Comparison of ENCODE assay signal across 8 cellular contexts in the genomic region with DNA sequence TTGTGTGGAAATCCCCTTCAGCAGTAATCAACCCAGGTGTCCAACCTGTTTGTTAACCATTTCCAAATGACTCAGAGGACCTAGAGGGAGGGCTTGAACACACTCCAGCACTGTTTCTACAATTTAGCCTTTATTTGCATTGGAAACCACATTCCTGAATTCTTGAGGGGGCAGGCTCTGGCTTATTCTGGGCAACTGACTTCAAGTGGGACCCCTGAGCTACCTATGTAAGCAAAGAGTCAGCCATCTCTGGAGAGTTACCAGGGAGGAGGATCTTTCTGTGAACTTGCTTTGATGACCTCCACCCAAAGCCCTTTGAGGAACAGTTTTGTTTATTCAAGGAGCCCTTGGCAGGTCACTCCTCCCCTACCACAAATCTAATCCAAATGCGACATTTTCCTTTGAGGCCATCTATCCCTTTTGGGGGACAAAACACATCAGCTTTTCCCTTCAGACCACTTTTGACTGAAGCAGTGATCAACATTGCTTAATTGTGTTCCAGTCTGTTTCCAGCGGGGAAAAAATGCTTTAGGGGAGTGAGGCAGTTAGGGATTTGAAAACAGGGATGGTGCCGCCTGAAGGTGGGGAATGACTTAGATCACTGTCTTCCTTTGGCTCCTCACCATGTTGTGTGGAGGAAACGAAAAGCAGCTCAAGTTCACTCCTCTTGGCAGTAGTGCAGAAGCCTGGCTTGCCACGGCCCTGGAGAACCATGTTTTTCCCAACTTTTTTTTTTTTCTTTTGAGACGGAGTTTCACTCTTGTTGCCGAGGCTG. TPM values are rescaled to one million over a fixed set of nuclear protein-coding genes. Genes with fewer than 3 reads are reported as not detected.
DNase-seq lines count a peak whose midpoint lies in the region; ATAC-seq and TF ChIP-seq lines count a peak whose summit lies in the region.

No MANE protein-coding gene starts in this region.

- POLR2A ChIA-PET in naive thymus-derived CD8-positive, alpha-beta T cell (lab: Charles Lee), result interaction anchor here (0.6 kb wide), 1 partner anchor 15 kb away, joined by 3 read pairs; no protein-coding TSS in a partner anchor

- H3K27ac ChIP-seq in SJCRH30, result peak overlapping the region; percentile 37
- no peak overlapping the region for H3K27ac ChIP-seq in WERI-Rb-1

- H3K36me3 ChIP-seq in SJCRH30 (peaks cover 3% of the 10 kb centered on the region; the same call in 1 of the 2 replicates), WERI-Rb-1 (peaks cover 5% of the 10 kb centered on the region; the same call in 1 of the 2 replicates)

- no peaks in the 10 kb centered on the region for H3K27me3 ChIP-seq in SJCRH30
- H3K27me3 ChIP-seq in WERI-Rb-1 (ENCODE audit: insufficient read depth, low read depth, severe bottlenecking), result no peaks in the 10 kb centered on the region

- ATAC-seq in GM18858 (IDR thresholded peaks at IDR 0.05; ENCODE audit: unreplicated experiment), result peak; percentile 38
- peak; percentile 51 for ATAC-seq in HG03354 (IDR thresholded peaks at IDR 0.05; ENCODE audit: poor library complexity, severe bottlenecking, unreplicated experiment)
- peak; percentile 61 to 63 for ATAC-seq in naive thymus-derived CD8-positive, alpha-beta T cell

- peaks cover 12 to 67% (median 22%) of the 10 kb centered on the region in 4 donors for H3K4me1 Mint-ChIP-seq in naive thymus-derived CD8-positive, alpha-beta T cell

- H3K27me3 Mint-ChIP-seq in naive thymus-derived CD8-positive, alpha-beta T cell, result no peaks in the 10 kb centered on the region

- H3K4me3 ChIP-seq in AG10803 (ENCODE audit: low read length), result 0 out of 2 replicates have a peak overlapping the region, but pooled peaks have one; percentile 3
- no peak overlapping the region for H3K4me3 ChIP-seq in SJCRH30
- H3K4me3 ChIP-seq in WERI-Rb-1 (ENCODE audit: low read depth, low read length), result no peak overlapping the region

- H3K9me3 Mint-ChIP-seq in naive thymus-derived CD8-positive, alpha-beta T cell, result no peaks in the 10 kb centered on the region

- peak overlapping the region in 1 of 10 donors; percentile 41 for H3K4me3 Mint-ChIP-seq in naive thymus-derived CD8-positive, alpha-beta T cell

- peaks cover 21% of the 10 kb centered on the region for H3K4me1 ChIP-seq in SJCRH30

- TF ChIP-seq CTCF in AG10803 (conservative IDR thresholded peaks at IDR 0.05; ENCODE audit: low read length) (peak; percentile 26), WERI-Rb-1 (IDR thresholded peaks at IDR 0.05; ENCODE audit: low read depth, low read length) (no peak)

- H3K9me3 ChIP-seq in SJCRH30 (replicated peaks), result no peaks in the 10 kb centered on the region
- no peaks in the 10 kb centered on the region for H3K9me3 ChIP-seq in WERI-Rb-1 (ENCODE audit: severe bottlenecking)

- H3K36me3 Mint-ChIP-seq in naive thymus-derived CD8-positive, alpha-beta T cell, result peaks cover 0 to 14% (median 4%) of the 10 kb centered on the region in 3 donors

- peak overlapping the region in 9 of 10 donors; percentile 20 to 90 (median 78) for H3K27ac Mint-ChIP-seq in naive thymus-derived CD8-positive, alpha-beta T cell

- DNase-seq in AG10803 (ENCODE audit: low read depth) (peak; percentile 96), SJCRH30 (peak; percentile 17 to 49), epidermal melanocyte (ENCODE audit: insufficient read length, low spot score) (peak; percentile 13), WERI-Rb-1 (no peak), NCI-H2171 treated with DMSO at 0.1 percent for 48 hours (lab: John Stamatoyannopoulos, UW) (no peak)
- DNase-seq in naive thymus-derived CD8-positive, alpha-beta T cell, result peak in 1 of 10 donors; percentile 4

RNA-seq across cellular contexts. Expression of a gene that starts 46.2 kb away (rescaled TPM):
- total RNA-seq in SJCRH30 (2014; rRNA removed; shearing (Covaris generic)), result 12.7 and 13.9 TPM in 2 replicates
- total RNA-seq in naive thymus-derived CD8-positive, alpha-beta T cell, result 10 to 100 TPM; 33.5 to 36.7 TPM
- polyA plus RNA-seq in naive thymus-derived CD8-positive, alpha-beta T cell, result 10 to 100 TPM; 16.9 to 24.0 (median 17.0) TPM

RNA-seq across cellular contexts. Expression of a gene that starts 46.3 kb away (rescaled TPM):
- total RNA-seq in SJCRH30 (2014; rRNA removed; shearing (Covaris generic)), result 16.0 and 22.6 TPM in 2 replicates
- 10 to 100 TPM; 65.9 to 79.4 TPM for total RNA-seq in naive thymus-derived CD8-positive, alpha-beta T cell
- 10 to 100 TPM; 22.7 to 31.5 (median 23.5) TPM for polyA plus RNA-seq in naive thymus-derived CD8-positive, alpha-beta T cell

Comparison
In these comparisons a context has a peak if more than half of its experiments do, and no peak if none do; other contexts are left out.
1. DNase-seq: peak in AG10803 (single experiment), SJCRH30 (2 of 2) and epidermal melanocyte (single experiment); none in WERI-Rb-1 (single experiment) and NCI-H2171 treated with DMSO at 0.1 percent for 48 hours (single experiment).
2. Peak in every context shown above with its lines, with median percentiles within 50 percentile points of each other: ATAC-seq.